8 cellular contexts compared by ENCODE assay signal in the genomic region with DNA sequence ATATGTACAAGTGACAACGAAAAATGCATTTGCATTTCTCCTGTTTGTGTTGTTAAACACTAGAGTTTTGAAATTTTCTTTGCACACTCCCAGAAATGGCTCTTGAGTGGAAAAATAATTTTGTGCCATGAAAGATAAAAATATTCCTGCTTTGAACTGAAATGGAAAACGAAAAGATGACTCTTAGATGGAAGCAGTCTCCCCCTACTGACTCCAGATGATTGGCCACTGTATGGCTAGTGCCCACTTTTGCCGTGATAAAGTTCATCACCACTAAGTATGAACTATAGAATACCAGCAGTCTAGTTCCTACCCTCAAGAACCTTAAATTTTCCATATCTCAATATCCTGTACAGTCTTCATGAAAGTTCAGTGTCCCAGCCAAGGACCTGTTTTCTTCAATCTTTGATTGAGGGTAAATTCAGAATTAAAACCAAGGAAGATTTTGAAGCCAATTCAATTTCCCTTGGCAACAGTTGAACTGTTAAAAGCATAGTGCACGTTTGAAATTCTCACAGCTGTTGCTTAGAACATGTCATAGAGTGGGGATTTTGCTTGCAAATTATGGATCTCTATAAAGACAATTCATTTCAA. TPM values are rescaled to one million over a fixed set of nuclear protein-coding genes. Genes with fewer than 3 reads are reported as not detected.
DNase-seq lines count a peak whose midpoint lies in the region; ATAC-seq and TF ChIP-seq lines count a peak whose summit lies in the region.

No MANE protein-coding gene starts in this region.

- no peak overlapping the region for H3K27ac Mint-ChIP-seq in activated CD4-positive, alpha-beta memory T cell treated with anti-CD3 and anti-CD28 coated beads for 36 hours

- H3K36me3 Mint-ChIP-seq in activated CD4-positive, alpha-beta memory T cell treated with anti-CD3 and anti-CD28 coated beads for 36 hours = peaks cover 5% of the 10 kb centered on the region

- CTCF ChIA-PET in BJ (lab: Yijun Ruan, JAX) = interaction anchor here (1.0 to 2.7 kb wide), 3 partner anchors 19 to 163 kb away, joined by 3 to 30 read pairs (median 3); no protein-coding TSS in a partner anchor
- CTCF ChIA-PET in activated CD4-positive, alpha-beta memory T cell treated with anti-CD3 and anti-CD28 coated beads for 36 hours (lab: Charles Lee) = interaction anchor here (0.6 to 1.6 kb wide), 2 partner anchors 53 to 97 kb away, joined by 3 read pairs; partner anchors contain the start of gene WDR89

- H3K27me3 ChIP-seq in BJ (ENCODE audit: control insufficient read depth, insufficient read depth, low read length) (no peaks in the 10 kb centered on the region), iPS-15b (ENCODE audit: control insufficient read depth, insufficient read depth, low read length) (no peaks in the 10 kb centered on the region), vagina (no peaks in the 10 kb centered on the region), upper lobe of left lung (no peaks in the 10 kb centered on the region)

- H3K4me1 ChIP-seq in iPS-15b (ENCODE audit: control insufficient read depth, insufficient read depth, low read length) (no peaks in the 10 kb centered on the region), vagina (peaks cover 18% of the 10 kb centered on the region), upper lobe of left lung (peaks cover 10 to 29% (median 23%) of the 10 kb centered on the region in 4 donors)

- H3K4me3 ChIP-seq in BJ (ENCODE audit: low read depth, low read length) (no peak overlapping the region), iPS-15b (ENCODE audit: low read depth, low read length) (peak overlapping the region; percentile 76), vagina (peak overlapping the region; percentile 76 to 84), upper lobe of left lung (peak overlapping the region in 2 of 4 donors; percentile 91 to 96)

- intact Hi-C loops in activated CD4-positive, alpha-beta memory T cell treated with anti-CD3 and anti-CD28 coated beads for 36 hours (cut with micrococcal nuclease) = loop anchor here (5.0 to 10.0 kb wide), 2 partner anchors 310 to 958 kb away; partner anchors contain the start of genes SYNE2, ZBTB1 and ZBTB25
- intact Hi-C loops in vagina (cut with DNase I) = loop anchor here (1.0 to 5.0 kb wide), 2 partner anchors 98 to 150 kb away; partner anchors contain the start of gene WDR89

- POLR2A ChIA-PET in BJ (lab: Charles Lee) = no interaction called here
- POLR2A ChIA-PET in activated CD4-positive, alpha-beta memory T cell treated with anti-CD3 and anti-CD28 coated beads for 36 hours (lab: Charles Lee) = interaction anchor here (2.9 kb wide), 1 partner anchor 10 kb away, joined by 9 read pairs; no protein-coding TSS in a partner anchor

- DNase-seq in BJ (ENCODE audit: low read depth) = no peak
- DNase-seq in HCEC 1CT = peak; percentile 56
- DNase-seq in activated CD4-positive, alpha-beta memory T cell treated with anti-CD3 and anti-CD28 coated beads for 36 hours = no peak
- no peak for DNase-seq in vagina (ENCODE audit: extremely low spot score in 2 of 2)
- DNase-seq in HK-2 (ENCODE audit: unreplicated experiment) = no peak
- DNase-seq in upper lobe of left lung = no peak
- no peak for DNase-seq in kidney tubule cell (ENCODE audit: low spot score)

- H3K9me3 Mint-ChIP-seq in activated CD4-positive, alpha-beta memory T cell treated with anti-CD3 and anti-CD28 coated beads for 36 hours = no peaks in the 10 kb centered on the region

- H3K4me1 Mint-ChIP-seq in activated CD4-positive, alpha-beta memory T cell treated with anti-CD3 and anti-CD28 coated beads for 36 hours (ENCODE audit: low read depth) = peaks cover 25% of the 10 kb centered on the region

- H3K27ac ChIP-seq in vagina (no peak overlapping the region), upper lobe of left lung (no peak overlapping the region)

- H3K9me3 ChIP-seq in iPS-15b (ENCODE audit: control insufficient read depth, insufficient read depth, low read length) (no peaks in the 10 kb centered on the region), vagina (no peaks in the 10 kb centered on the region), upper lobe of left lung (no peaks in the 10 kb centered on the region)

- H3K36me3 ChIP-seq in BJ (ENCODE audit: control insufficient read depth, insufficient read depth, low read length) (no peaks in the 10 kb centered on the region), iPS-15b (ENCODE audit: control insufficient read depth, insufficient read depth, low read length) (no peaks in the 10 kb centered on the region), vagina (no peaks in the 10 kb centered on the region), upper lobe of left lung (peaks cover 0 to 3% (median under 1%) of the 10 kb centered on the region in 4 donors)

- ATAC-seq in upper lobe of left lung (ENCODE audit: low FRiP score in 2 of 2) = no peak

- WGBS in upper lobe of left lung, 2 donors = 23 to 28% methylated on average over 4 of the region's 4 CpGs

- peak overlapping the region; percentile 45 for H3K4me3 Mint-ChIP-seq in activated CD4-positive, alpha-beta memory T cell treated with anti-CD3 and anti-CD28 coated beads for 36 hours

- TF ChIP-seq EP300 in upper lobe of left lung (IDR thresholded peaks at IDR 0.05) = no peak

- TF ChIP-seq CTCF in BJ (IDR thresholded peaks at IDR 0.05; ENCODE audit: insufficient read depth, low read depth, low read length) (peak; percentile 64), vagina (IDR thresholded peaks at IDR 0.05) (peak in 2 of 3 experiments; percentile 24 to 29), upper lobe of left lung (IDR thresholded peaks at IDR 0.05) (peak in 1 of 6 experiments; percentile 36)

- H3K9ac ChIP-seq in iPS-15b (ENCODE audit: low read depth, low read length) = no peak overlapping the region

- TF ChIP-seq POLR2A in vagina (IDR thresholded peaks at IDR 0.05) = no peak
- no peak for TF ChIP-seq POLR2A in upper lobe of left lung (IDR thresholded peaks at IDR 0.05)

- H3K27me3 Mint-ChIP-seq in activated CD4-positive, alpha-beta memory T cell treated with anti-CD3 and anti-CD28 coated beads for 36 hours = no peaks in the 10 kb centered on the region

RNA-seq across cellular contexts. Expression of gene PPP2R5E, which starts 1.6 kb away (rescaled TPM):
- 4.8 and 11.9 TPM in 2 replicates for polyA plus RNA-seq in BJ (2011; rRNA removed)
- polyA minus RNA-seq in BJ (2011; rRNA and poly(A)+ RNA removed) = 9.0 and 10.2 TPM in 2 replicates
- 10 to 100 TPM; 37.7 to 37.8 TPM for total RNA-seq in activated CD4-positive, alpha-beta memory T cell treated with anti-CD3 and anti-CD28 coated beads for 36 hours
- total RNA-seq in vagina = 22.6 TPM
- 10 to 100 TPM; 10.1 to 42.4 (median 34.5) TPM for total RNA-seq in upper lobe of left lung
